ENCODE assay signal across 9 cellular contexts in genomic region chr16:85935957-85936760, GRCh38. TPM values are rescaled to one million over a fixed set of nuclear protein-coding genes. Genes with fewer than 3 reads are reported as not detected.
DNase-seq lines count a peak whose midpoint lies in the region; ATAC-seq and FAIRE-seq lines count a peak whose summit lies in the region.
"Had no signal": no experiment of that assay in that cellular context is flagged by ENCODE, and none has a peak within 500 bp of the region (broad histone marks: within the 10 kb centered on the region; RNA-seq: fewer than 3 reads in every experiment).

No MANE protein-coding gene starts in this region.

- no peaks in the 10 kb centered on the region for H3K27me3 ChIP-seq in CD4-positive, CD25-positive, alpha-beta regulatory T cell (ENCODE audit: control insufficient read depth, insufficient read depth, low read length)

- H3K9me3 ChIP-seq in CD4-positive, CD25-positive, alpha-beta regulatory T cell (ENCODE audit: control insufficient read depth in 2 of 2, low read length in 2 of 2) = no peaks in the 10 kb centered on the region
- H3K9me3 ChIP-seq: psoas muscle had no signal

- H3K27me3 Mint-ChIP-seq in CD4-positive, CD25-positive, alpha-beta regulatory T cell = peaks cover under 1% of the 10 kb centered on the region

- peak overlapping the region; percentile 90 to 99 (median 95) for H3K27ac Mint-ChIP-seq in CD4-positive, CD25-positive, alpha-beta regulatory T cell

- H3K36me3 ChIP-seq in CD4-positive, CD25-positive, alpha-beta regulatory T cell (ENCODE audit: control insufficient read depth, insufficient read depth, low read length) = no peaks in the 10 kb centered on the region

- H3K27ac ChIP-seq in CD4-positive, CD25-positive, alpha-beta regulatory T cell (ENCODE audit: insufficient read depth, low read length, poor library complexity, severe bottlenecking) = peak overlapping the region; percentile 60
- H3K27ac ChIP-seq in skin epidermis = peak overlapping the region in 12 of 21 experiments; percentile 12 to 86 (median 65)
- H3K27ac ChIP-seq: psoas muscle had no signal

- H3K36me3 Mint-ChIP-seq in CD4-positive, CD25-positive, alpha-beta regulatory T cell = peaks cover 4% of the 10 kb centered on the region

- in situ Hi-C loops in KBM-7 (cut with MboI; ENCODE audit: low pct_unique_long_range_greater_than_20kb, low sequenced_read_pairs) = no loop called here

- peaks cover 0 to 2% (median 0%) of the 10 kb centered on the region in 7 donors for H3K9me3 Mint-ChIP-seq in CD4-positive, CD25-positive, alpha-beta regulatory T cell

- peak; percentile 84 to 92 for ATAC-seq in CD4-positive, CD25-positive, alpha-beta regulatory T cell (ENCODE audit: low read depth in 2 of 2)
- ATAC-seq in GM21390 (IDR thresholded peaks at IDR 0.05; ENCODE audit: unreplicated experiment) = peak; percentile 71
- ATAC-seq in HG02970 (IDR thresholded peaks at IDR 0.05; ENCODE audit: low FRiP score, unreplicated experiment) = no peak
- ATAC-seq: psoas muscle had no signal

- H3K4me1 Mint-ChIP-seq in CD4-positive, CD25-positive, alpha-beta regulatory T cell = peaks cover 7 to 35% (median 27%) of the 10 kb centered on the region in 4 donors

- H3K4me3 Mint-ChIP-seq in CD4-positive, CD25-positive, alpha-beta regulatory T cell = peak overlapping the region; percentile 27 to 86 (median 75)

- peak; percentile 17 to 71 (median 59) for DNase-seq in CD4-positive, CD25-positive, alpha-beta regulatory T cell
- DNase-seq in KBM-7 = peak; percentile 26
- peak; percentile 66 for DNase-seq in activated CD8-positive, alpha-beta memory T cell treated with anti-CD3 and anti-CD28 coated beads, Interleukin-2, amount 50 U/mL, for 1 hour (ENCODE audit: extremely low read depth)
- no peak for DNase-seq in urothelium cell line (ENCODE audit: low spot score)
- no peak for DNase-seq in AG20443 (ENCODE audit: low spot score)

- H3K4me1 ChIP-seq in CD4-positive, CD25-positive, alpha-beta regulatory T cell (ENCODE audit: control insufficient read depth, insufficient read depth, low read length, poor library complexity, severe bottlenecking) = peaks cover 20% of the 10 kb centered on the region
- H3K4me1 ChIP-seq: psoas muscle had no signal

- H3K4me3 ChIP-seq in CD4-positive, CD25-positive, alpha-beta regulatory T cell (ENCODE audit: low read depth, low read length) = peak overlapping the region; percentile 74
- H3K4me3 ChIP-seq in skin epidermis = peak overlapping the region in 1 of 7 experiments; percentile 0
- H3K4me3 ChIP-seq: psoas muscle had no signal

- FAIRE-seq in urothelium cell line (lab: Jason Lieb, UNC) = no peak

RNA-seq across cellular contexts. Expression of gene IRF8, which starts 37.2 kb away (rescaled TPM):
- total RNA-seq in CD4-positive, CD25-positive, alpha-beta regulatory T cell = 3.8 TPM
- 1 to 10 TPM in 3 of 4 donors, under 1 TPM in 1; 0.78 to 4.4 (median 2.5) TPM for polyA plus RNA-seq in CD4-positive, CD25-positive, alpha-beta regulatory T cell

Comparison
In these comparisons a context has a peak if more than half of its experiments do, and no peak if none do; other contexts are left out.
1. DNase-seq: peak in CD4-positive, CD25-positive, alpha-beta regulatory T cell (3 of 3), KBM-7 (single experiment) and activated CD8-positive, alpha-beta memory T cell treated with anti-CD3 and anti-CD28 coated beads, Interleukin-2, amount 50 U/mL, for 1 hour (single experiment); none in urothelium cell line (single experiment) and AG20443 (single experiment).